In the genomic region with DNA sequence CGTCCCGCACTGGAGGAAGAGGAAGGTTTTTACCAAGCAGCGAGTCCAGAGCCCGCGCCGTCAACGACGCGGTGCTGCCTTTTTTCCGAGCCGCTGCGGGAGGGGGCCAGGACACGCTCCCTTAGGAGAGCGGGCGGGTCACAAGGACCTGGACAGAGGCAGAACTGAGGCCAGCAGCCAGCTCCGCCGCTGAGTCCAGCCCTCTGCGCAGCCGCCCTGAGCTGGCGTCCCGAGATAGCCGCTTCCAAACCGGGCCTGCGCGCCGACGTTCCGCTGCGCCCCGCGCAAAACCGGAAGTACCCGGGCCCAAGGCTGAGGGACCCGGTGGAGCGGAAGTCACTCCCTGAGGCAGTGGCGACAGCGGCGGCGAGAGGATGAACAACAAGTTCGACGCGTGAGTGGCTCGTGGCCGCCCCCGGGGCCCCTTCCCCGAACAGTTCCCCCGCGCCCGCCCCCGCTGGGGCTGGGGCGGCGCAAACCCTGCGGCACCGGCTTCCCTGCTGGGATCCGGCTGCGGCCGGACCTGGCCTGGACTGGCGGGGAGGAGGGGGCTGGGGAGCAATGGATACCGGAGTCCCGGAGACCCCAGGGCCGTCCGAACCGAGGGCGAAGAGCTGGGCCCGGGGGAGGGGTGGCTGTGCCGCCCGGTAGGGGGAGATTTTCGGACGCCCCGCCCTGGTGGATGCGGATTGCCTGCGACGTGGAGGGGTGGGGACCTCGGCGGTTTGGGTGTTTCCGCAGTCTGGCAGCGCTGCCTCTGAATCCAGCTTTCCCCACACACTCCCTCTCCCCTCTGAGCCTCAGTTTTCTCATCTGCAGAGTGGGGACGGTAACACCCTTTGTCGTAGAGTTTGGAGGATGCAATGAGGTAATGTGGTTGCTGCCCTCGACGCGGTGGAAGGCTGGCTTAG, we compare ENCODE assay signal across 8 cellular contexts.
DNase-seq lines count a peak whose midpoint lies in the region; ATAC-seq and TF ChIP-seq lines count a peak whose summit lies in the region.

A gene with protein sequence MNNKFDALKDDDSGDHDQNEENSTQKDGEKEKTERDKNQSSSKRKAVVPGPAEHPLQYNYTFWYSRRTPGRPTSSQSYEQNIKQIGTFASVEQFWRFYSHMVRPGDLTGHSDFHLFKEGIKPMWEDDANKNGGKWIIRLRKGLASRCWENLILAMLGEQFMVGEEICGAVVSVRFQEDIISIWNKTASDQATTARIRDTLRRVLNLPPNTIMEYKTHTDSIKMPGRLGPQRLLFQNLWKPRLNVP (plus strand): TSS at position 339 of the 911 bp plus-strand sequence. CDS start 36 bp downstream, at position 375.
Gene TIGD1, minus strand, starts transcription at position 207 of the 911 bp plus-strand sequence. CDS start 675 bp downstream, outside the sequence.

- peak; percentile 14 for TF ChIP-seq CTCF in AG10803 (conservative IDR thresholded peaks at IDR 0.05; ENCODE audit: low read length)

- ATAC-seq in GM19023 (IDR thresholded peaks at IDR 0.05; ENCODE audit: unreplicated experiment) (peak; percentile 90), HG03196 (IDR thresholded peaks at IDR 0.05; ENCODE audit: unreplicated experiment) (peak; percentile 93)

- H3K4me3 ChIP-seq in AG10803 (ENCODE audit: low read length) = peak within 1 kb of the TSS; percentile 95

- DNase-seq in AG10803 (ENCODE audit: low read depth) (peak; percentile 93), NCI-H226 (peak; percentile 87), islet precursor cell (peak; percentile 98)
- DNase-seq in activated CD4-positive, CD25-positive, alpha-beta regulatory T cell (lab: John Stamatoyannopoulos, UW) = peak; percentile 85 to 89 (median 86)
- DNase-seq in central memory CD4-positive, alpha-beta T cell = peak; percentile 86
- peak; percentile 88 to 90 (median 88) for DNase-seq in stimulated activated CD4-positive, alpha-beta T cell treated with anti-CD3 and anti-CD28 coated beads, Interleukin-12 subunit alpha, Interleukin-12 subunit beta, amount 100 ng/mL, for 48 hours (ENCODE audit: low read depth in 2 of 3, low spot score in 1 of 3)

Comparison
In these comparisons a context has a peak if more than half of its experiments do, and no peak if none do; other contexts are left out.
1. Peak in every context shown above with its lines: DNase-seq, ATAC-seq and H3K4me3 ChIP-seq.